Comparison of ENCODE assay signal across 1 cellular context in genomic region chr5:103582364-103582763, GRCh38.
TF ChIP-seq lines count a peak whose summit lies in the region.

No MANE protein-coding gene starts in this region.

TF ChIP-seq in HepG2, 621 proteins besides CTCF, POLR2A, EP300 and RAD21:
- TF ChIP-seq STAG1 (CRISPR knock-in tag; IDR thresholded peaks at IDR 0.05) (peak; percentile 66), SMC3 (IDR thresholded peaks at IDR 0.05; ENCODE audit: low read length) (peak; percentile 54; the same call in 1 of the 2 replicates), RBAK (CRISPR knock-in tag; IDR thresholded peaks at IDR 0.05) (no peak)
